In genomic region chr2:226030369-226031077, GRCh38 we compare ENCODE assay signal across 9 cellular contexts.
A peak's percentile ranks its signal among the peaks of the same experiment; 100 is the strongest.
DNase-seq lines count a peak whose midpoint lies in the region; ATAC-seq, FAIRE-seq and TF ChIP-seq lines count a peak whose summit lies in the region.
"Had no signal": no experiment of that assay in that cellular context is flagged by ENCODE, and none has a peak within 500 bp of the region (broad histone marks: within the 10 kb centered on the region; RNA-seq: fewer than 3 reads in every experiment).

No MANE protein-coding gene starts in this region.

- no peak for ATAC-seq in HG03521 (IDR thresholded peaks at IDR 0.05; ENCODE audit: unreplicated experiment)

- H3K27me3 Mint-ChIP-seq in Calu3 (ENCODE audit: unreplicated experiment) (no peaks in the 10 kb centered on the region), astrocyte (ENCODE audit: low read depth, unreplicated experiment) (no peaks in the 10 kb centered on the region)

- H4K20me1 ChIP-seq in astrocyte (ENCODE audit: insufficient read depth, low read length) = no peaks in the 10 kb centered on the region

- no peak for FAIRE-seq in astrocyte (lab: Jason Lieb, UNC)
- FAIRE-seq: frontal cortex had no signal

- no peak for TF ChIP-seq EP300 in suprapubic skin (IDR thresholded peaks at IDR 0.05)

- H3K4me3 Mint-ChIP-seq in Calu3 (ENCODE audit: low read depth, unreplicated experiment) = peak overlapping the region; percentile 71
- H3K4me3 Mint-ChIP-seq in astrocyte (ENCODE audit: unreplicated experiment) = peak overlapping the region; percentile 86

- no TSS peak for BruUV-seq in Calu3 (replicated peaks; lab: Mats Ljungman, UMichigan)

- H3K9me3 ChIP-seq in astrocyte (ENCODE audit: insufficient read depth, low read depth, low read length) (no peaks in the 10 kb centered on the region), suprapubic skin (no peaks in the 10 kb centered on the region)

- H3K4me3 ChIP-seq in astrocyte (ENCODE audit: insufficient read depth, low read depth, low read length) (peak overlapping the region; percentile 71), suprapubic skin (peak overlapping the region; percentile 48)

- DNase-seq in Calu3 (no peak), HuH-7 (ENCODE audit: low spot score) (peak; percentile 19), astrocyte (ENCODE audit: low read depth) (no peak), iris pigment epithelial cell (ENCODE audit: low read depth) (peak; percentile 3), suprapubic skin (ENCODE audit: low spot score in 2 of 2) (no peak), epidermal melanocyte (ENCODE audit: insufficient read length, low spot score) (no peak)
- DNase-seq in stimulated activated CD4-positive, alpha-beta T cell treated with anti-CD3 and anti-CD28 coated beads, Interleukin-1b, Interleukin-23, amount 100 ng/mL, for 48 hours = no peak

- peak overlapping the region; percentile 83 for H3K27ac ChIP-seq in astrocyte (ENCODE audit: low read depth, low read length)
- H3K27ac ChIP-seq in suprapubic skin = peak overlapping the region; percentile 24

- H3K27me3 ChIP-seq in astrocyte (ENCODE audit: insufficient read depth, low read length) = no peaks in the 10 kb centered on the region
- H3K27me3 ChIP-seq in suprapubic skin = no peaks in the 10 kb centered on the region

- H3K4me1 Mint-ChIP-seq in Calu3 (ENCODE audit: low read depth, unreplicated experiment) (peaks cover 21% of the 10 kb centered on the region), astrocyte (ENCODE audit: low read depth, unreplicated experiment) (peaks cover 15% of the 10 kb centered on the region)

- peaks cover 3% of the 10 kb centered on the region for H3K9me3 Mint-ChIP-seq in Calu3 (ENCODE audit: low read depth, unreplicated experiment)
- no peaks in the 10 kb centered on the region for H3K9me3 Mint-ChIP-seq in astrocyte (ENCODE audit: unreplicated experiment)

- H3K27ac Mint-ChIP-seq in Calu3 (ENCODE audit: unreplicated experiment) (no peak overlapping the region), astrocyte (ENCODE audit: unreplicated experiment) (peak overlapping the region; percentile 95)

- peak overlapping the region; percentile 86 for H3K9ac ChIP-seq in astrocyte (ENCODE audit: low read length)

- CTCF ChIA-PET in Calu3 (lab: Charles Lee) = interaction anchor here (0.9 to 1.5 kb wide), 2 partner anchors 84 to 643 kb away, joined by 3 to 6 read pairs; no protein-coding TSS in a partner anchor

- peak overlapping the region; percentile 90 for H2AFZ ChIP-seq in astrocyte (ENCODE audit: low read depth, low read length)

- 45% methylated on average over 14 of the region's 14 CpGs for WGBS in suprapubic skin

- peaks cover 8% of the 10 kb centered on the region for H3K4me1 ChIP-seq in astrocyte (ENCODE audit: insufficient read depth, low read length)
- peaks cover 16% of the 10 kb centered on the region for H3K4me1 ChIP-seq in suprapubic skin

- peaks cover 9% of the 10 kb centered on the region for H3K36me3 Mint-ChIP-seq in Calu3 (ENCODE audit: insufficient read depth, unreplicated experiment)
- no peaks in the 10 kb centered on the region for H3K36me3 Mint-ChIP-seq in astrocyte (ENCODE audit: low read depth, unreplicated experiment)

- TF ChIP-seq CTCF in Calu3 (IDR thresholded peaks at IDR 0.05; ENCODE audit: unreplicated experiment) = no peak
- TF ChIP-seq CTCF in astrocyte (IDR thresholded peaks at IDR 0.05; ENCODE audit: insufficient read depth, low read depth, low read length) = no peak
- TF ChIP-seq CTCF in suprapubic skin (IDR thresholded peaks at IDR 0.05) = no peak

- H3K79me2 ChIP-seq in astrocyte (ENCODE audit: insufficient read depth, low read length) = no peaks in the 10 kb centered on the region

- peak overlapping the region; percentile 95 for H3K4me2 ChIP-seq in astrocyte (ENCODE audit: low read length)

- H3K36me3 ChIP-seq in astrocyte (ENCODE audit: insufficient read depth, low read length) (no peaks in the 10 kb centered on the region), suprapubic skin (no peaks in the 10 kb centered on the region)

- no peak for TF ChIP-seq POLR2A in suprapubic skin (IDR thresholded peaks at IDR 0.05)

- intact Hi-C loops in Calu3 (cut with micrococcal nuclease; ENCODE audit: unreplicated experiment) = no loop called here

Comparison
In these comparisons a context has a peak if more than half of its experiments do, and no peak if none do; other contexts are left out.
1. DNase-seq: peak in HuH-7 (single experiment) and iris pigment epithelial cell (single experiment); none in Calu3 (single experiment), astrocyte (single experiment), suprapubic skin (0 of 2), stimulated activated CD4-positive, alpha-beta T cell treated with anti-CD3 and anti-CD28 coated beads, Interleukin-1b, Interleukin-23, amount 100 ng/mL, for 48 hours (single experiment) and epidermal melanocyte (single experiment).